Comparison of ENCODE assay signal across 9 cellular contexts in genomic region chr7:127107601-127108007, GRCh38.
DNase-seq lines count a peak whose midpoint lies in the region; ATAC-seq, FAIRE-seq and TF ChIP-seq lines count a peak whose summit lies in the region.
"Had no signal": no experiment of that assay in that cellular context is flagged by ENCODE, and none has a peak within 500 bp of the region (broad histone marks: within the 10 kb centered on the region; RNA-seq: fewer than 3 reads in every experiment).

No MANE protein-coding gene starts in this region.

- no peak for TF ChIP-seq EP300 in HepG2 (IDR thresholded peaks at IDR 0.05; ENCODE audit: low read depth in 2 of 2, low read length in 2 of 2)
- no peak for TF ChIP-seq EP300 in HepG2 (CRISPR knock-in tag; IDR thresholded peaks at IDR 0.05; ENCODE audit: borderline replicate concordance)

- H3K4me2 ChIP-seq in OCI-LY3 (ENCODE audit: low read length), result no peak overlapping the region
- no peak overlapping the region for H3K4me2 ChIP-seq in HepG2 (ENCODE audit: low read depth, low read length)

- intact Hi-C loops in HepG2 (cut with micrococcal nuclease; ENCODE audit: unreplicated experiment), result loop anchor here (1.0 kb wide), 1 partner anchor 147 kb away; no protein-coding TSS in a partner anchor

- H3K36me3 ChIP-seq in OCI-LY3 (replicated peaks; ENCODE audit: low read depth, low read length), result no peaks in the 10 kb centered on the region
- no peaks in the 10 kb centered on the region for H3K36me3 ChIP-seq in brain microvascular endothelial cell (replicated peaks)
- H3K36me3 ChIP-seq in HepG2 (replicated peaks in 1 of 2; ENCODE audit: control insufficient read depth in 1 of 2, insufficient read depth in 2 of 2, low read length in 2 of 2), result no peaks in the 10 kb centered on the region

- TF ChIP-seq CTCF in OCI-LY3 (IDR thresholded peaks at IDR 0.05; ENCODE audit: low read depth, low read length) (peak; percentile 48), brain microvascular endothelial cell (IDR thresholded peaks at IDR 0.05; ENCODE audit: low read depth, low read length, missing control alignments) (peak; percentile 58), HepG2 (CRISPR knock-in tag; IDR thresholded peaks at IDR 0.05) (peak; percentile 50)

- TF ChIP-seq POLR2A in HepG2 (IDR thresholded peaks at IDR 0.05; ENCODE audit: insufficient read depth in 1 of 2, low read depth in 2 of 2, low read length in 2 of 2), result no peak

- H4K20me1 ChIP-seq in OCI-LY3 (ENCODE audit: insufficient read depth, low read length), result no peaks in the 10 kb centered on the region
- no peaks in the 10 kb centered on the region for H4K20me1 ChIP-seq in HepG2 (ENCODE audit: insufficient read depth, low read length)

- no peak overlapping the region for H3K27ac ChIP-seq in OCI-LY3 (ENCODE audit: low read length)
- no peak overlapping the region for H3K27ac ChIP-seq in brain microvascular endothelial cell
- H3K27ac ChIP-seq in HepG2 (ENCODE audit: extremely low read length, insufficient read depth, low read length), result no peak overlapping the region

- H2AFZ ChIP-seq in OCI-LY3 (ENCODE audit: low read depth, low read length), result no peak overlapping the region
- no peak overlapping the region for H2AFZ ChIP-seq in HepG2 (ENCODE audit: low read length)

- 17% methylated on average over 5 of the region's 5 CpGs for WGBS in HepG2 (ENCODE audit: low lambda C conversion rate)

- TF ChIP-seq RAD21 in HepG2 (CRISPR knock-in tag; IDR thresholded peaks at IDR 0.05), result no peak

- FAIRE-seq in HepG2 (lab: Jason Lieb, UNC), result peak; percentile 50

- peak; percentile 87 for ATAC-seq in GM19324 (IDR thresholded peaks at IDR 0.05; ENCODE audit: low FRiP score, unreplicated experiment)
- peak; percentile 89 for ATAC-seq in HG03103 (IDR thresholded peaks at IDR 0.05; ENCODE audit: low read depth, unreplicated experiment)
- ATAC-seq in HepG2, result peak; percentile 96
- no peak for ATAC-seq in activated CD4-positive, CD25-positive, alpha-beta regulatory T cell treated with anti-CD3 and anti-CD28 coated beads, Interleukin-2, amount 50 U/mL, for 24 hours

- H3K27me3 ChIP-seq in OCI-LY3 (ENCODE audit: low read depth, low read length), result no peaks in the 10 kb centered on the region
- H3K27me3 ChIP-seq in brain microvascular endothelial cell (replicated peaks), result no peaks in the 10 kb centered on the region
- no peaks in the 10 kb centered on the region for H3K27me3 ChIP-seq in HepG2 (ENCODE audit: control insufficient read depth in 1 of 2, insufficient read depth in 2 of 2, low read length in 2 of 2)

- H3K79me2 ChIP-seq in OCI-LY3 (ENCODE audit: low read length) (no peaks in the 10 kb centered on the region), HepG2 (ENCODE audit: insufficient read depth, low read length) (no peaks in the 10 kb centered on the region)

- H3K4me1 ChIP-seq in OCI-LY3 (ENCODE audit: low read length) (no peaks in the 10 kb centered on the region), HepG2 (ENCODE audit: insufficient read depth, low read length) (no peaks in the 10 kb centered on the region)

- no peaks in the 10 kb centered on the region for H3K9me3 ChIP-seq in OCI-LY3 (ENCODE audit: insufficient read depth, low read length)
- H3K9me3 ChIP-seq in HepG2 (ENCODE audit: low read length), result 0 out of 2 replicates have a peak, but pooled peaks cover 2% of the 10 kb centered on the region

- in situ Hi-C loops in brain microvascular endothelial cell (cut with HindIII; ENCODE audit: low pct_ligation_motif_present, low sequenced_read_pairs) (no loop called here), HepG2 (cut with HindIII; ENCODE audit: extremely low pct_ligation_motif_present, low pct_unique_long_range_greater_than_20kb) (loop anchor here (10.0 kb wide), 1 partner anchor 147 kb away; the partner anchor contains the start of gene GRM8)

- POLR2A ChIA-PET in HepG2 (lab: Yijun Ruan, JAX), result no interaction called here

- no TSS peak for BruUV-seq in HepG2 (replicated peaks; lab: Mats Ljungman, UMichigan)

- CTCF ChIA-PET in HepG2 (lab: Yijun Ruan, JAX; ENCODE audit: low intra/inter-chr PET ratio, low total read pairs), result interaction anchor here (2.2 kb wide), 1 partner anchor 147 kb away, joined by 8 read pairs; no protein-coding TSS in a partner anchor

- H3K9ac ChIP-seq in OCI-LY3 (ENCODE audit: low read length) (no peak overlapping the region), HepG2 (ENCODE audit: insufficient read depth, low read depth, low read length) (no peak overlapping the region)

- DNase-seq in DMS53 (lab: John Stamatoyannopoulos, UW) (peak; percentile 82), brain microvascular endothelial cell (peak; percentile 39), HepG2 (ENCODE audit: low spot score) (peak; percentile 55), NCI-H2029 (lab: John Stamatoyannopoulos, UW) (no peak)
- DNase-seq: right cardiac atrium had no signal

- no peak overlapping the region for H3K4me3 ChIP-seq in OCI-LY3 (ENCODE audit: low read length)
- H3K4me3 ChIP-seq in brain microvascular endothelial cell (ENCODE audit: low read depth, low read length), result no peak overlapping the region
- no peak overlapping the region for H3K4me3 ChIP-seq in HepG2 (replicated peaks in 1 of 3; ENCODE audit: insufficient read depth in 1 of 3, low read depth in 2 of 3, low read length in 3 of 3)

TF ChIP-seq in HepG2, 621 proteins besides CTCF, POLR2A, EP300 and RAD21 (continues in another document):
- peak in 1 of 2 experiments; percentile 20; a peak in 1 of 4 replicates for TF ChIP-seq ATF4 (CRISPR knock-in tag; IDR thresholded peaks at IDR 0.05)
- TF ChIP-seq ARID4A (CRISPR knock-in tag; IDR thresholded peaks at IDR 0.05; ENCODE audit: borderline replicate concordance), result peak; percentile 50; the same call in 1 of the 2 replicates
- TF ChIP-seq ZBTB38 (CRISPR knock-in tag; IDR thresholded peaks at IDR 0.05), result no peak
- no peak for TF ChIP-seq PLRG1 (conservative IDR thresholded peaks at IDR 0.05)
- TF ChIP-seq PAX8 (CRISPR knock-in tag; IDR thresholded peaks at IDR 0.05; ENCODE audit: borderline replicate concordance), result no peak
- TF ChIP-seq FLYWCH1 (CRISPR knock-in tag; IDR thresholded peaks at IDR 0.05), result 0 out of 2 replicates have a peak, but pooled peaks have one; percentile 57
- TF ChIP-seq ZNF761 (CRISPR knock-in tag; conservative IDR thresholded peaks at IDR 0.05), result no peak
- TF ChIP-seq ATF7-NPFF (CRISPR knock-in tag; IDR thresholded peaks at IDR 0.05; ENCODE audit: low read depth), result 0 out of 2 replicates have a peak, but pooled peaks have one; percentile 50
- peak; percentile 64; the same call in 1 of the 2 replicates for TF ChIP-seq ZFP90 (CRISPR knock-in tag; IDR thresholded peaks at IDR 0.05; ENCODE audit: borderline replicate concordance)
- no peak for TF ChIP-seq ZNF235 (CRISPR knock-in tag; IDR thresholded peaks at IDR 0.05; ENCODE audit: borderline replicate concordance)
- no peak for TF ChIP-seq ZNF550 (CRISPR knock-in tag; IDR thresholded peaks at IDR 0.05; ENCODE audit: borderline replicate concordance)
- TF ChIP-seq RFX1 (IDR thresholded peaks at IDR 0.05), result no peak
- no peak for TF ChIP-seq ZNF710 (CRISPR knock-in tag; IDR thresholded peaks at IDR 0.05; ENCODE audit: borderline replicate concordance)

Comparison
In these comparisons a context has a peak if more than half of its experiments do, and no peak if none do; other contexts are left out.
1. ATAC-seq: peak in GM19324 (single experiment), HG03103 (single experiment) and HepG2 (single experiment); none in activated CD4-positive, CD25-positive, alpha-beta regulatory T cell treated with anti-CD3 and anti-CD28 coated beads, Interleukin-2, amount 50 U/mL, for 24 hours (0 of 2).
2. Peak in every context shown above with its lines, with median percentiles within 50 percentile points of each other: CTCF ChIP-seq.